ENCODE assay signal across 8 cellular contexts in the genomic region with DNA sequence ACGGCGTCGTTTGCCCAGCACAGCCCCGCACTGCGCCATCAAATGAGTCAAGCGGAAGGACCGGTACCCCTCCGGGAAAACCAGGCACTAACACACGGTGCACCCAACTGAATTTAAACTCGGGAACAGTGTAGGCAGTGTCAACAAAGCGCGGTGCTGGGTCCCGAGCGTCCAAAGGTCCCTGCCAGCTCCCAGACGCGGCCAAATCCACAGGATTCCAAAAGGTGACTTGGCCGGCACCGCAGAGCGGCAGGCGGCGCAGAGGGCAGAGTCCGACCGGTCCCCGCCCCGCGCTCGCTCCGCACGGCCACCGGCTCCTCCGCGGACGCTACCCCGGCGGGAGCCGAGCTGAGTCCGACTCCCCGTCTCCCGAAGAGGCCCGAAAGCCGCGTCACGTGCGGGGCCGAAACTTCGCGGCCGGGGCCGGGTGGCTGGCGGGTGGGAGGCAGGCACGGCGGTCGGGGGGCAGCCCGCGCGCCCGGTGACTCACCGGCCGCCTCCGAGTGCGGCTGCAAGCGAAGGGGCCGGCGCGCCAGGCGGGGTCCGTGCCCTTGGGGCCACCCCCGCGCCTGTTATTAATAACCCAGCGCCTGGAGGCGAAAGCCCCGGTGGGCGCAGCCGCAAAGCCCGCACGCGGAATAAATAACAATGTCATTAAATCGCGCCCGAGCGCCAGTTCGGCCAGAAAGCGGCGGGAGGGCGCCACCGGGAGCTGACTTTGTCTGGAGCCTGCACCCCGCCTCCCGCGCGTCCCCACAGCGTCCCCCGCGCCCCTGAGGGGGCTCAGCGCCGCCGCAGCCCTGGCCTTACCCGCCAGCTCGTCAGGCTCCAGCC. TPM values are rescaled to one million over a fixed set of nuclear protein-coding genes. Genes with fewer than 3 reads are reported as not detected.
DNase-seq lines count a peak whose midpoint lies in the region; ATAC-seq and TF ChIP-seq lines count a peak whose summit lies in the region.

No MANE protein-coding gene starts in this region.

- CTCF ChIA-PET in RWPE1 (lab: Yijun Ruan, JAX) = interaction anchor here (0.6 to 1.1 kb wide), 3 partner anchors 87 to 722 kb away, joined by 3 to 8 read pairs (median 3); no protein-coding TSS in a partner anchor

- H3K4me1 ChIP-seq in gastrocnemius medialis = peaks cover 23 to 34% of the 10 kb centered on the region in 2 donors

- TF ChIP-seq CTCF in RWPE1 (conservative IDR thresholded peaks at IDR 0.05; ENCODE audit: low read depth) = peak; percentile 17; the same call in 1 of the 2 replicates
- no peak for TF ChIP-seq CTCF in gastrocnemius medialis (IDR thresholded peaks at IDR 0.05 in 4 of 5, conservative IDR thresholded peaks at IDR 0.05 in 1 of 5)

- intact Hi-C loops in gastrocnemius medialis (cut with DNase I; ENCODE audit: low total_unique reads) = loop anchor here (5.0 kb wide), 4 partner anchors 47 to 263 kb away; a partner anchor contains a TSS

- H3K36me3 ChIP-seq in gastrocnemius medialis = no peaks in the 10 kb centered on the region

- in situ Hi-C loops in T47D (cut with HindIII; ENCODE audit: low pct_unique_long_range_greater_than_20kb, low sequenced_read_pairs) (no loop called here), gastrocnemius medialis (cut with MboI; ENCODE audit: low sequenced_read_pairs in 4 of 4) (no loop called here)

- TF ChIP-seq POLR2A in gastrocnemius medialis (IDR thresholded peaks at IDR 0.05) = peak; percentile 43 to 61

- peak; percentile 76 for DNase-seq in EL
- peak; percentile 77 for DNase-seq in HS-27A (ENCODE audit: low read depth)
- DNase-seq in RWPE1 (ENCODE audit: low spot score) = peak; percentile 50
- DNase-seq in T47D (ENCODE audit: low read depth in 1 of 2, low spot score in 1 of 2) = peak; percentile 60 to 70
- DNase-seq in iPS-NIHi11 (ENCODE audit: low spot score) = peak; percentile 76
- peak; percentile 53 to 69 for DNase-seq in gastrocnemius medialis
- no peak for DNase-seq in cortex of kidney (lab: John Stamatoyannopoulos, UW)

- no peaks in the 10 kb centered on the region for H3K27me3 ChIP-seq in gastrocnemius medialis

- H3K4me3 ChIP-seq in gastrocnemius medialis = peak overlapping the region; percentile 73 to 94 (median 86)

- ATAC-seq in GM21390 (IDR thresholded peaks at IDR 0.05; ENCODE audit: unreplicated experiment) (peak; percentile 28), gastrocnemius medialis (peak; percentile 65)

- POLR2A ChIA-PET in RWPE1 (lab: Yijun Ruan, JAX; ENCODE audit: low non-redundant PET) = interaction anchor here (0.6 kb wide), 1 partner anchor 181 kb away, joined by 3 read pairs; no protein-coding TSS in a partner anchor

- H3K27ac ChIP-seq in RWPE1 (peak overlapping the region; percentile 88), gastrocnemius medialis (peak overlapping the region; percentile 90 to 98 (median 94))

- H3K9me3 ChIP-seq in gastrocnemius medialis = no peaks in the 10 kb centered on the region

RNA-seq across cellular contexts. Expression of a gene that starts 0.8 kb away (rescaled TPM):
- 10 to 100 TPM; 12.5 to 33.7 (median 26.7) TPM for total RNA-seq in gastrocnemius medialis
